8 cellular contexts compared by ENCODE assay signal in genomic region chr17:61410100-61410551, GRCh38. TPM values are rescaled to one million over a fixed set of nuclear protein-coding genes. Genes with fewer than 3 reads are reported as not detected.
DNase-seq lines count a peak whose midpoint lies in the region; ATAC-seq and TF ChIP-seq lines count a peak whose summit lies in the region.

No MANE protein-coding gene starts in this region.

- no peak for ATAC-seq in activated CD8-positive, alpha-beta memory T cell treated with anti-CD3 and anti-CD28 coated beads, Interleukin-2, amount 10 ng/mL, durations not matched to agents 7 days and 5 days
- no peak for ATAC-seq in activated naive CD8-positive, alpha-beta T cell treated with anti-CD3 and anti-CD28 coated beads, Interleukin-2, amount 10 ng/mL, durations not matched to agents 7 days and 5 days (ENCODE audit: low read depth)
- no peak for ATAC-seq in left lobe of liver

- peak overlapping the region in 1 of 3 donors; percentile 36 for H3K4me3 ChIP-seq in thyroid gland (replicated peaks in 1 of 3)

- CTCF ChIA-PET in activated CD8-positive, alpha-beta memory T cell treated with anti-CD3 and anti-CD28 coated beads, Interleukin-2, amount 10 ng/mL, durations not matched to agents 7 days and 5 days (lab: Charles Lee), result interaction anchor here (1.4 to 2.2 kb wide), 7 partner anchors 10 to 438 kb away, joined by 3 to 10 read pairs (median 7); partner anchors contain the start of gene TBX2

- H3K36me3 ChIP-seq in thyroid gland, result peaks cover 7 to 9% of the 10 kb centered on the region in 2 donors

- no peaks in the 10 kb centered on the region for H3K9me3 ChIP-seq in thyroid gland

- TF ChIP-seq POLR2A in thyroid gland (IDR thresholded peaks at IDR 0.05), result no peak

- 32 to 43% methylated on average over 6 to 12 of the region's 12 CpGs for WGBS in thyroid gland, 2 donors

- peak overlapping the region; percentile 55 for H3K4me3 Mint-ChIP-seq in activated CD8-positive, alpha-beta memory T cell treated with anti-CD3 and anti-CD28 coated beads, Interleukin-2, amount 10 ng/mL, durations not matched to agents 7 days and 5 days
- peak overlapping the region; percentile 64 for H3K4me3 Mint-ChIP-seq in activated naive CD8-positive, alpha-beta T cell treated with anti-CD3 and anti-CD28 coated beads, Interleukin-2, amount 10 ng/mL, durations not matched to agents 7 days and 5 days

- H3K4me1 Mint-ChIP-seq in activated CD8-positive, alpha-beta memory T cell treated with anti-CD3 and anti-CD28 coated beads, Interleukin-2, amount 10 ng/mL, durations not matched to agents 7 days and 5 days, result peaks cover 15% of the 10 kb centered on the region
- peaks cover 12% of the 10 kb centered on the region for H3K4me1 Mint-ChIP-seq in activated naive CD8-positive, alpha-beta T cell treated with anti-CD3 and anti-CD28 coated beads, Interleukin-2, amount 10 ng/mL, durations not matched to agents 7 days and 5 days

- DNase-seq in activated CD8-positive, alpha-beta memory T cell treated with anti-CD3 and anti-CD28 coated beads, Interleukin-2, amount 10 ng/mL, durations not matched to agents 7 days and 5 days, result no peak
- no peak for DNase-seq in activated CD8-positive, alpha-beta memory T cell treated with anti-CD3 and anti-CD28 coated beads, Interleukin-2, amount 50 U/mL, for 48 hours
- peak; percentile 42 for DNase-seq in activated naive CD8-positive, alpha-beta T cell treated with anti-CD3 and anti-CD28 coated beads, Interleukin-2, amount 10 ng/mL, durations not matched to agents 7 days and 5 days
- DNase-seq in left lobe of liver (ENCODE audit: low spot score) (peak; percentile 49), thyroid gland (no peak), SK-N-DZ (ENCODE audit: low spot score) (no peak), NCI-H2171 (lab: John Stamatoyannopoulos, UW) (no peak)
- DNase-seq in stimulated activated CD4-positive, alpha-beta T cell treated with anti-CD3 and anti-CD28 coated beads, Interleukin-4, amount 100 ng/mL, for 24 hours, result no peak

- no peak for TF ChIP-seq CTCF in thyroid gland (IDR thresholded peaks at IDR 0.05)

- H3K27ac ChIP-seq in thyroid gland, result peak overlapping the region; percentile 88 to 92 (median 92)

- H3K9me3 Mint-ChIP-seq in activated CD8-positive, alpha-beta memory T cell treated with anti-CD3 and anti-CD28 coated beads, Interleukin-2, amount 10 ng/mL, durations not matched to agents 7 days and 5 days (ENCODE audit: low read depth), result no peaks in the 10 kb centered on the region
- no peaks in the 10 kb centered on the region for H3K9me3 Mint-ChIP-seq in activated naive CD8-positive, alpha-beta T cell treated with anti-CD3 and anti-CD28 coated beads, Interleukin-2, amount 10 ng/mL, durations not matched to agents 7 days and 5 days

- intact Hi-C loops in thyroid gland (cut with DNase I), result loop anchor here (10.0 kb wide), 2 partner anchors 425 to 655 kb away; partner anchors contain the start of gene MED13

- POLR2A ChIA-PET in activated naive CD8-positive, alpha-beta T cell treated with anti-CD3 and anti-CD28 coated beads, Interleukin-2, amount 10 ng/mL, durations not matched to agents 7 days and 5 days (lab: Charles Lee), result no interaction called here

- no peak overlapping the region for H3K27ac Mint-ChIP-seq in activated CD8-positive, alpha-beta memory T cell treated with anti-CD3 and anti-CD28 coated beads, Interleukin-2, amount 10 ng/mL, durations not matched to agents 7 days and 5 days
- H3K27ac Mint-ChIP-seq in activated naive CD8-positive, alpha-beta T cell treated with anti-CD3 and anti-CD28 coated beads, Interleukin-2, amount 10 ng/mL, durations not matched to agents 7 days and 5 days, result no peak overlapping the region

- H3K36me3 Mint-ChIP-seq in activated CD8-positive, alpha-beta memory T cell treated with anti-CD3 and anti-CD28 coated beads, Interleukin-2, amount 10 ng/mL, durations not matched to agents 7 days and 5 days, result peaks cover 2% of the 10 kb centered on the region
- H3K36me3 Mint-ChIP-seq in activated naive CD8-positive, alpha-beta T cell treated with anti-CD3 and anti-CD28 coated beads, Interleukin-2, amount 10 ng/mL, durations not matched to agents 7 days and 5 days, result no peaks in the 10 kb centered on the region

- H3K27me3 ChIP-seq in thyroid gland, result no peaks in the 10 kb centered on the region

- peaks cover 51% of the 10 kb centered on the region for H3K27me3 Mint-ChIP-seq in activated CD8-positive, alpha-beta memory T cell treated with anti-CD3 and anti-CD28 coated beads, Interleukin-2, amount 10 ng/mL, durations not matched to agents 7 days and 5 days
- peaks cover 58% of the 10 kb centered on the region for H3K27me3 Mint-ChIP-seq in activated naive CD8-positive, alpha-beta T cell treated with anti-CD3 and anti-CD28 coated beads, Interleukin-2, amount 10 ng/mL, durations not matched to agents 7 days and 5 days

- H3K4me1 ChIP-seq in thyroid gland, result peaks cover 15 to 76% of the 10 kb centered on the region in 2 donors

RNA-seq across cellular contexts. Expression of gene TBX2, which starts 10.5 kb away (rescaled TPM):
- not detected for total RNA-seq in activated CD8-positive, alpha-beta memory T cell treated with anti-CD3 and anti-CD28 coated beads, Interleukin-2, amount 10 ng/mL, durations not matched to agents 7 days and 5 days
- total RNA-seq in activated naive CD8-positive, alpha-beta T cell treated with anti-CD3 and anti-CD28 coated beads, Interleukin-2, amount 10 ng/mL, durations not matched to agents 7 days and 5 days, result not detected
- total RNA-seq in left lobe of liver, result 7.4 TPM
- total RNA-seq in thyroid gland, result 10 to 100 TPM in 2 of 4 donors, 1 to 10 TPM in 2; 5.3 to 20.2 (median 11.0) TPM
- polyA plus RNA-seq in SK-N-DZ (2014; cell fraction: cytosol; rRNA removed), result 153 and 188 TPM in 2 replicates
- 310 and 397 TPM in 2 replicates for polyA plus RNA-seq in SK-N-DZ (2014; cell fraction: nucleus; rRNA removed)

RNA-seq across cellular contexts. Expression of gene TBX4, which starts 42.1 kb away (rescaled TPM):
- total RNA-seq in activated CD8-positive, alpha-beta memory T cell treated with anti-CD3 and anti-CD28 coated beads, Interleukin-2, amount 10 ng/mL, durations not matched to agents 7 days and 5 days, result not detected
- not detected for total RNA-seq in activated naive CD8-positive, alpha-beta T cell treated with anti-CD3 and anti-CD28 coated beads, Interleukin-2, amount 10 ng/mL, durations not matched to agents 7 days and 5 days
- total RNA-seq in left lobe of liver, result not detected
- total RNA-seq in thyroid gland, result under 1 TPM in 1 of 4 donors, not detected in 3; 0.54 TPM
- polyA plus RNA-seq in SK-N-DZ (2014; cell fraction: cytosol; rRNA removed), result 2.7 and 4.9 TPM in 2 replicates
- polyA plus RNA-seq in SK-N-DZ (2014; cell fraction: nucleus; rRNA removed), result 1.9 and 5.6 TPM in 2 replicates

Comparison
In these comparisons a context has a peak if more than half of its experiments do, and no peak if none do; other contexts are left out.
1. DNase-seq: peak in activated naive CD8-positive, alpha-beta T cell treated with anti-CD3 and anti-CD28 coated beads, Interleukin-2, amount 10 ng/mL, durations not matched to agents 7 days and 5 days (single experiment) and left lobe of liver (single experiment); none in activated CD8-positive, alpha-beta memory T cell treated with anti-CD3 and anti-CD28 coated beads, Interleukin-2, amount 10 ng/mL, durations not matched to agents 7 days and 5 days (single experiment), activated CD8-positive, alpha-beta memory T cell treated with anti-CD3 and anti-CD28 coated beads, Interleukin-2, amount 50 U/mL, for 48 hours (single experiment), thyroid gland (0 of 2), SK-N-DZ (single experiment), NCI-H2171 (single experiment) and stimulated activated CD4-positive, alpha-beta T cell treated with anti-CD3 and anti-CD28 coated beads, Interleukin-4, amount 100 ng/mL, for 24 hours (single experiment).